Comparison of ENCODE assay signal across 13 cellular contexts in genomic region chr2:206361407-206362045, GRCh38.
DNase-seq lines count a peak whose midpoint lies in the region; ATAC-seq and TF ChIP-seq lines count a peak whose summit lies in the region.
"Had no signal": no experiment of that assay in that cellular context is flagged by ENCODE, and none has a peak within 500 bp of the region (broad histone marks: within the 10 kb centered on the region; RNA-seq: fewer than 3 reads in every experiment).

No MANE protein-coding gene starts in this region.

- peak overlapping the region; percentile 73 for H3K4me2 ChIP-seq in OCI-LY3 (ENCODE audit: low read length)
- H3K4me2 ChIP-seq: GM23338 had no signal

- TF ChIP-seq CTCF in GM06990 (IDR thresholded peaks at IDR 0.05; ENCODE audit: insufficient read depth, low read length, poor library complexity, severe bottlenecking) (no peak), OCI-LY3 (IDR thresholded peaks at IDR 0.05; ENCODE audit: low read depth, low read length) (no peak)

- peaks cover 10% of the 10 kb centered on the region for H3K4me1 ChIP-seq in OCI-LY3 (ENCODE audit: low read length)

- H2AFZ ChIP-seq in OCI-LY3 (ENCODE audit: low read depth, low read length), result no peak overlapping the region
- H2AFZ ChIP-seq: GM23338 had no signal

- H3K4me3 ChIP-seq in GM06990 (replicated peaks; ENCODE audit: low read depth, low read length) (no peak overlapping the region), OCI-LY3 (ENCODE audit: low read length) (0 out of 2 replicates have a peak overlapping the region, but pooled peaks have one; percentile 24)
- H3K4me3 ChIP-seq: GM23338 had no signal

- H3K9me3 ChIP-seq in OCI-LY3 (ENCODE audit: insufficient read depth, low read length), result no peaks in the 10 kb centered on the region; the same call in 1 of the 2 replicates

- H4K20me1 ChIP-seq in OCI-LY3 (ENCODE audit: insufficient read depth, low read length), result no peaks in the 10 kb centered on the region

- H3K79me2 ChIP-seq in OCI-LY3 (ENCODE audit: low read length), result no peaks in the 10 kb centered on the region

- ATAC-seq in GM18861 (IDR thresholded peaks at IDR 0.05; ENCODE audit: unreplicated experiment), result peak; percentile 48
- peak; percentile 73 for ATAC-seq in HG02798 (IDR thresholded peaks at IDR 0.05; ENCODE audit: poor library complexity, unreplicated experiment)
- ATAC-seq: GM23338 had no signal

- H3K27me3 ChIP-seq in GM06990 (replicated peaks; ENCODE audit: control insufficient read depth, insufficient read depth, low read length), result no peaks in the 10 kb centered on the region
- H3K27me3 ChIP-seq in OCI-LY3 (ENCODE audit: low read depth, low read length), result no peaks in the 10 kb centered on the region

- H3K36me3 ChIP-seq in GM06990 (ENCODE audit: control insufficient read depth, insufficient read depth, low read length) (no peaks in the 10 kb centered on the region), OCI-LY3 (replicated peaks; ENCODE audit: low read depth, low read length) (no peaks in the 10 kb centered on the region)

- H3K9ac ChIP-seq in OCI-LY3 (ENCODE audit: low read length), result no peak overlapping the region

- H3K27ac ChIP-seq in OCI-LY3 (ENCODE audit: low read length) (no peak overlapping the region), substantia nigra (ENCODE audit: low read depth, low read length, poor library complexity, severe bottlenecking) (no peak overlapping the region)
- H3K27ac ChIP-seq: C4-2B had no signal

- DNase-seq in GM06990 (ENCODE audit: extremely low read depth, insufficient read length), result peak; percentile 57
- DNase-seq in germinal center (ENCODE audit: low spot score), result no peak
- no peak for DNase-seq in substantia nigra (lab: John Stamatoyannopoulos, UW)
- DNase-seq in SIG-M5 treated with dmso at 0.1 percent for 504 hours (lab: John Stamatoyannopoulos, UW; ENCODE audit: unreplicated experiment), result no peak
- no peak for DNase-seq in A172 (ENCODE audit: low spot score)
- DNase-seq: GF-D8, naive B cell, NCI-H146 had no signal
